ENCODE assay signal across 11 cellular contexts in the genomic region with DNA sequence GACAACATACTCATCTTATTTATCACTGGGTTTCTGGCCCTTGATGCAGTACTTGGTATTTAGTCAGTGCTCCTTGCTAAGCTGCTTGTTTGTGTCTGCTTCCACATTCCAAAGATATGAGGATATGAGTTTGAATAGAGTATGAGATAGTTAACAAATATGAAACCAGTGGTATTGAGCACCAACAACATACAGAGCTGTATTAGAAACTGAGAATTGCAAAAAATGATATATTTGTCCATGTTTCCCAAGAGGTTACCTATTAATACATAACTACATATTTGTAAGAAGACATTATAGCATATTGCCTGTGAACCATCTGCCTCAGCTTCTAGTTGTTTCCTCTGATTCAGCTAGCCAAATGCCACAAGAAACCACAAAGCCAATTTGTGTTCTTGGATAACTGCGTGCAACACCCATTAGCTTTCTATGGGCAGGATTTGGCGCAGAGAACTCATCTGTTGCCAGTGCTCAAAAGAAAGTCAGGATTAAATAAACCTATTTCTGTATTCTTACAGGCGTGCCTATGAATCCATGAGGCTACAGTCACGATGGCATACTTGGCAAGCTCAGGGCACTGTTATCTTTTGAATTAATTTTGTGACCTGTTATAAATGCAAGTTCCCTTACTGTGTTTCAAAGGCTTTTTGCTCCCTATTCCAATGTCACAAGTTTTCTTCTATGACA.
DNase-seq lines count a peak whose midpoint lies in the region; ATAC-seq and TF ChIP-seq lines count a peak whose summit lies in the region.
"Had no signal": no experiment of that assay in that cellular context is flagged by ENCODE, and none has a peak within 500 bp of the region (broad histone marks: within the 10 kb centered on the region; RNA-seq: fewer than 3 reads in every experiment).

No MANE protein-coding gene starts in this region.

- H3K4me3 ChIP-seq in AG04450 (ENCODE audit: low read depth, low read length) (no peak overlapping the region), breast epithelium (no peak overlapping the region), mesenchymal stem cell (ENCODE audit: insufficient read depth in 1 of 2, low read depth in 1 of 2, low read length in 2 of 2) (no peak overlapping the region)
- H3K4me3 ChIP-seq in effector memory CD4-positive, alpha-beta T cell (ENCODE audit: insufficient read depth, low read depth, low read length, poor library complexity, severe bottlenecking): no peak overlapping the region

- peak overlapping the region; percentile 91 for H3K9ac ChIP-seq in mesenchymal stem cell (ENCODE audit: low read length)

- H3K79me1 ChIP-seq in mesenchymal stem cell (replicated peaks; ENCODE audit: low read length, poor library complexity, severe bottlenecking): no peaks in the 10 kb centered on the region

- DNase-seq in AG04450 (ENCODE audit: low read depth, low spot score) (peak; percentile 83), M059J (ENCODE audit: low read depth) (peak; percentile 88), breast epithelium (ENCODE audit: low spot score in 2 of 2) (peak in 1 of 2 donors; percentile 19), mesenchymal stem cell (peak; percentile 91), GF-D8 (lab: John Stamatoyannopoulos, UW) (no peak)
- no peak for DNase-seq in effector memory CD4-positive, alpha-beta T cell
- no peak for DNase-seq in stimulated activated CD4-positive, alpha-beta T cell treated with anti-CD3 and anti-CD28 coated beads, Interleukin-2, amount 100 ng/mL, for 48 hours
- no peak for DNase-seq in effector memory CD8-positive, alpha-beta T cell
- DNase-seq: COR-L47, NCI-H2227 treated with DMSO at 0.1 percent for 48 hours had no signal

- H3K36me3 Mint-ChIP-seq in effector memory CD8-positive, alpha-beta T cell (ENCODE audit: insufficient read depth): no peaks in the 10 kb centered on the region

- no peak overlapping the region for H4K8ac ChIP-seq in mesenchymal stem cell (ENCODE audit: low read length)

- H3K27me3 ChIP-seq in AG04450 (ENCODE audit: control insufficient read depth, insufficient read depth, low read length): no peaks in the 10 kb centered on the region
- no peaks in the 10 kb centered on the region for H3K27me3 ChIP-seq in breast epithelium
- no peaks in the 10 kb centered on the region for H3K27me3 ChIP-seq in mesenchymal stem cell (ENCODE audit: control insufficient read depth in 1 of 2, insufficient read depth in 1 of 2, low read length in 2 of 2)
- no peaks in the 10 kb centered on the region for H3K27me3 ChIP-seq in effector memory CD4-positive, alpha-beta T cell (replicated peaks; ENCODE audit: control insufficient read depth, insufficient read depth, low read length, poor library complexity, severe bottlenecking)

- H3K27ac ChIP-seq in AG04450 (ENCODE audit: low read depth, low read length) (peak overlapping the region; percentile 95), breast epithelium (peak overlapping the region; percentile 62 to 75), mesenchymal stem cell (ENCODE audit: low read length, poor library complexity, severe bottlenecking) (peak overlapping the region; percentile 100)
- no peak overlapping the region for H3K27ac ChIP-seq in effector memory CD4-positive, alpha-beta T cell (ENCODE audit: insufficient read depth, low read length, poor library complexity, severe bottlenecking)

- intact Hi-C loops in breast epithelium (cut with DNase I; ENCODE audit: low total_unique reads): no loop called here

- no peak overlapping the region for H3K27ac Mint-ChIP-seq in effector memory CD8-positive, alpha-beta T cell
- H3K27ac Mint-ChIP-seq: activated T-helper 1 cell treated with anti-CD3 and anti-CD28 coated beads, Interleukin-12 subunit alpha, Interleukin-12 subunit beta, Interleukin-2, Interleukin-4 antibody, amounts not matched to agents 30 ng/mL and 10 ng/mL and 1 ng/mL, durations not matched to agents 14 hours and 24 hours and 36 hours had no signal

- H2BK12ac ChIP-seq in mesenchymal stem cell (ENCODE audit: low read length in 2 of 2): peak overlapping the region in 1 of 2 experiments; percentile 54

- TF ChIP-seq POLR2A in breast epithelium (IDR thresholded peaks at IDR 0.05): no peak

- H3K4me1 Mint-ChIP-seq in effector memory CD8-positive, alpha-beta T cell (ENCODE audit: low read depth in 2 of 2): peaks cover 0 to 4% of the 10 kb centered on the region in 2 donors

- H2AK5ac ChIP-seq in mesenchymal stem cell (ENCODE audit: low read length, severe bottlenecking): no peak overlapping the region

- no peak overlapping the region for H2BK120ac ChIP-seq in mesenchymal stem cell (ENCODE audit: low read depth, low read length)

- H3K27me3 Mint-ChIP-seq in effector memory CD8-positive, alpha-beta T cell: peaks cover 16 to 18% of the 10 kb centered on the region in 2 donors

- H4K91ac ChIP-seq in mesenchymal stem cell (ENCODE audit: low read length): no peak overlapping the region

- no peak overlapping the region for H2BK15ac ChIP-seq in mesenchymal stem cell (ENCODE audit: low read depth, poor library complexity, severe bottlenecking)

- peak overlapping the region in 1 of 2 experiments; percentile 61 for H3K18ac ChIP-seq in mesenchymal stem cell (ENCODE audit: low read depth in 1 of 2, low read length in 2 of 2)

- H2BK5ac ChIP-seq in mesenchymal stem cell (ENCODE audit: low read depth, low read length, poor library complexity, severe bottlenecking): peak overlapping the region; percentile 90

- H3K36me3 ChIP-seq in breast epithelium (no peaks in the 10 kb centered on the region), mesenchymal stem cell (ENCODE audit: control insufficient read depth in 1 of 2, insufficient read depth in 2 of 2, low read depth in 1 of 2, low read length in 2 of 2) (no peaks in the 10 kb centered on the region)
- no peaks in the 10 kb centered on the region for H3K36me3 ChIP-seq in effector memory CD4-positive, alpha-beta T cell (ENCODE audit: control insufficient read depth, insufficient read depth, low read length)

- H3K23ac ChIP-seq in mesenchymal stem cell (ENCODE audit: low read length in 2 of 2): no peak overlapping the region

- TF ChIP-seq CTCF in AG04450 (IDR thresholded peaks at IDR 0.05; ENCODE audit: low read depth, low read length) (no peak), breast epithelium (IDR thresholded peaks at IDR 0.05) (no peak)

- H3K9me3 Mint-ChIP-seq in effector memory CD8-positive, alpha-beta T cell: no peaks in the 10 kb centered on the region

- no peak for ATAC-seq in effector memory CD8-positive, alpha-beta T cell (replicated peaks)

- 9% methylated on average over 4 of the region's 4 CpGs for WGBS in mesenchymal stem cell

- H3K4ac ChIP-seq in mesenchymal stem cell (ENCODE audit: low read depth in 1 of 2, low read length in 2 of 2): no peak overlapping the region

- no peak overlapping the region for H3K4me3 Mint-ChIP-seq in effector memory CD8-positive, alpha-beta T cell
- H3K4me3 Mint-ChIP-seq: activated T-helper 1 cell treated with anti-CD3 and anti-CD28 coated beads, Interleukin-12 subunit alpha, Interleukin-12 subunit beta, Interleukin-2, Interleukin-4 antibody, amounts not matched to agents 30 ng/mL and 10 ng/mL and 1 ng/mL, durations not matched to agents 14 hours and 24 hours and 36 hours had no signal

- no peak overlapping the region for H3K14ac ChIP-seq in mesenchymal stem cell (ENCODE audit: low read length in 2 of 2)

- no peak overlapping the region for H2AFZ ChIP-seq in mesenchymal stem cell (ENCODE audit: low read depth, low read length)

- H3K4me2 ChIP-seq in mesenchymal stem cell (ENCODE audit: low read length, poor library complexity, severe bottlenecking): no peak overlapping the region

- POLR2A ChIA-PET in AG04450 (lab: Yijun Ruan, JAX): interaction anchor here (0.5 to 3.1 kb wide), 12 partner anchors 16 to 560 kb away, joined by 3 to 32 read pairs (median 7); partner anchors contain the start of gene KCNJ2

- H3K9me3 ChIP-seq in AG04450 (ENCODE audit: control insufficient read depth, insufficient read depth, low read length) (no peaks in the 10 kb centered on the region), breast epithelium (no peaks in the 10 kb centered on the region), mesenchymal stem cell (ENCODE audit: control insufficient read depth, low read length) (no peaks in the 10 kb centered on the region)
- H3K9me3 ChIP-seq in effector memory CD4-positive, alpha-beta T cell (ENCODE audit: control insufficient read depth, low read length): no peaks in the 10 kb centered on the region

- CTCF ChIA-PET in AG04450 (lab: Charles Lee): interaction anchor here (0.6 to 5.2 kb wide), 49 partner anchors 10 to 944 kb away, joined by 3 to 103 read pairs (median 5); partner anchors contain the start of gene KCNJ2

- H3K4me1 ChIP-seq in breast epithelium (peaks cover 0 to 11% of the 10 kb centered on the region in 2 donors), mesenchymal stem cell (ENCODE audit: control insufficient read depth, insufficient read depth, low read depth, low read length) (peaks cover 3% of the 10 kb centered on the region)
- H3K4me1 ChIP-seq in effector memory CD4-positive, alpha-beta T cell (ENCODE audit: control insufficient read depth, insufficient read depth, low read length, poor library complexity, severe bottlenecking): no peaks in the 10 kb centered on the region

Comparison
In these comparisons a context has a peak if more than half of its experiments do, and no peak if none do; other contexts are left out.
1. DNase-seq: peak in AG04450 (single experiment), M059J (single experiment) and mesenchymal stem cell (single experiment); none in effector memory CD4-positive, alpha-beta T cell (0 of 3), GF-D8 (single experiment), stimulated activated CD4-positive, alpha-beta T cell treated with anti-CD3 and anti-CD28 coated beads, Interleukin-2, amount 100 ng/mL, for 48 hours (0 of 2) and effector memory CD8-positive, alpha-beta T cell (0 of 3).